Comparison of ENCODE assay signal across 30 cellular contexts in the genomic region with DNA sequence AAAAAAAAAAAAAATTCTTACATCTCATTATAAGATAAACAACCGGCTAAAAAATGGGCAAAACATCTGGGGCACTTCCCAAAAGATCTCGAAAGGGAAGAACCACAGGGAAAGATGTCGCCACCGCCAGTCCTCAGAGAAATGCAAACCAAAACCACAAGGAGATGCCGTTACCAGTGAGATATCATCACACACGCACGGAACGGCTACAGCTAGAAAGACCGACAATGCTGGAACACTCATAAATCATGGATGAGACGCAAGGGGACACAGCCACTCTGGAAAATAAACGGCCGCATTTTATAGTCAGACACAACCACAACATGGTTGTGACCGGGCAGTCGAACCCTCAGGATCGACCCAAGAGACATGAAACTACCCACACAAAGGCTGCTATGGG. TPM values are rescaled to one million over a fixed set of nuclear protein-coding genes. Genes with fewer than 3 reads are reported as not detected.
DNase-seq lines count a peak whose midpoint lies in the region; ATAC-seq and TF ChIP-seq lines count a peak whose summit lies in the region.
"Had no signal": no experiment of that assay in that cellular context is flagged by ENCODE, and none has a peak within 500 bp of the region (broad histone marks: within the 10 kb centered on the region; RNA-seq: fewer than 3 reads in every experiment).

No MANE protein-coding gene starts in this region.

- H3K9ac ChIP-seq in endodermal cell (ENCODE audit: extremely low read depth, low read length, poor library complexity, severe bottlenecking) = no peak overlapping the region

- H3K4me3 Mint-ChIP-seq in activated naive CD4-positive, alpha-beta T cell treated with anti-CD3 and anti-CD28 coated beads, Interleukin-2, amount 10 ng/mL, durations not matched to agents 7 days and 5 days = no peak overlapping the region
- H3K4me3 Mint-ChIP-seq in endodermal cell = no peak overlapping the region
- H3K4me3 Mint-ChIP-seq: activated CD4-positive, alpha-beta T cell treated with anti-CD3 and anti-CD28 coated beads, Interleukin-2, amount 10 ng/mL, durations not matched to agents 7 days and 5 days; activated CD8-positive, alpha-beta memory T cell treated with anti-CD3 and anti-CD28 coated beads, Interleukin-2, amount 10 ng/mL, durations not matched to agents 7 days and 5 days; activated naive CD4-positive, alpha-beta T cell treated with anti-CD3 and anti-CD28 coated beads for 36 hours; activated T-cell treated with anti-CD3 and anti-CD28 coated beads, Interleukin-2, amount 50 U/mL, for 72 hours; effector memory CD8-positive, alpha-beta T cell; GM23338; nephron; stimulated activated naive CD8-positive, alpha-beta T cell treated with anti-CD3 and anti-CD28 coated beads, Interleukin-15, amount 100 ng/mL, for 72 hours; T-cell had no signal

- H3K4me1 ChIP-seq in endodermal cell (ENCODE audit: control insufficient read depth, insufficient read depth, low read length) = no peaks in the 10 kb centered on the region
- H3K4me1 ChIP-seq: esophagus muscularis mucosa, gastrocnemius medialis, tibial artery had no signal

- CTCF ChIA-PET in activated naive CD4-positive, alpha-beta T cell treated with anti-CD3 and anti-CD28 coated beads, Interleukin-2, amount 10 ng/mL, durations not matched to agents 7 days and 5 days (lab: Charles Lee) = no interaction called here

- H3K36me3 ChIP-seq in endodermal cell (ENCODE audit: control insufficient read depth, insufficient read depth, low read length) = peaks cover 79% of the 10 kb centered on the region

- H3K9me3 ChIP-seq in endodermal cell (ENCODE audit: control insufficient read depth, low read length) = no peaks in the 10 kb centered on the region
- H3K9me3 ChIP-seq: esophagus muscularis mucosa, gastrocnemius medialis, mucosa of descending colon, tibial artery had no signal

- no peak overlapping the region for H3K4me3 ChIP-seq in endodermal cell (ENCODE audit: low read length)
- H3K4me3 ChIP-seq: esophagus muscularis mucosa, gastrocnemius medialis, GM23338, mucosa of descending colon, tibial artery had no signal

- WGBS in endodermal cell (ENCODE audit: insufficient coverage in 1 of 2, insufficient read length in 1 of 2), 2 experiments = 96 to 100% methylated on average over 14 to 15 of the region's 15 CpGs

- H3K27me3 ChIP-seq in endodermal cell (ENCODE audit: control insufficient read depth, insufficient read depth, low read length, poor library complexity, severe bottlenecking) = no peaks in the 10 kb centered on the region
- H3K27me3 ChIP-seq: esophagus muscularis mucosa, gastrocnemius medialis, tibial artery had no signal

- no peak overlapping the region for H3K27ac ChIP-seq in endodermal cell (ENCODE audit: low read depth, low read length)
- H3K27ac ChIP-seq: 22Rv1, esophagus muscularis mucosa, gastrocnemius medialis, tibial artery had no signal

- H3K9me3 Mint-ChIP-seq in activated naive CD4-positive, alpha-beta T cell treated with anti-CD3 and anti-CD28 coated beads, Interleukin-2, amount 10 ng/mL, durations not matched to agents 7 days and 5 days = no peaks in the 10 kb centered on the region
- H3K9me3 Mint-ChIP-seq in activated naive CD4-positive, alpha-beta T cell treated with anti-CD3 and anti-CD28 coated beads, Interleukin-2, amount 50 U/mL, for 72 hours = no peaks in the 10 kb centered on the region
- no peaks in the 10 kb centered on the region for H3K9me3 Mint-ChIP-seq in endodermal cell
- H3K9me3 Mint-ChIP-seq: activated CD4-positive, alpha-beta T cell treated with anti-CD3 and anti-CD28 coated beads, Interleukin-2, amount 10 ng/mL, durations not matched to agents 7 days and 5 days; activated naive CD4-positive, alpha-beta T cell treated with anti-CD3 and anti-CD28 coated beads for 36 hours; activated T-cell treated with anti-CD3 and anti-CD28 coated beads, Interleukin-2, amount 50 U/mL, for 72 hours; effector memory CD8-positive, alpha-beta T cell; GM23338; nephron; stimulated activated naive CD8-positive, alpha-beta T cell treated with anti-CD3 and anti-CD28 coated beads, Interleukin-15, amount 100 ng/mL, for 72 hours; T-cell had no signal

- no peak for ATAC-seq in activated naive CD4-positive, alpha-beta T cell treated with anti-CD3 and anti-CD28 coated beads, Interleukin-2, amount 50 U/mL, for 72 hours
- ATAC-seq in HG03442 (IDR thresholded peaks at IDR 0.05; ENCODE audit: unreplicated experiment) = no peak
- ATAC-seq: activated CD8-positive, alpha-beta memory T cell treated with anti-CD3 and anti-CD28 coated beads, Interleukin-2, amount 10 ng/mL, durations not matched to agents 7 days and 5 days; activated T-cell treated with anti-CD3 and anti-CD28 coated beads, Interleukin-2, amount 50 U/mL, for 72 hours; effector memory CD8-positive, alpha-beta T cell; gastrocnemius medialis; GM23338; mucosa of descending colon; Panc1; sciatic nerve; stimulated activated naive CD8-positive, alpha-beta T cell treated with anti-CD3 and anti-CD28 coated beads, Interleukin-15, amount 100 ng/mL, for 72 hours; T-cell had no signal

- no peaks in the 10 kb centered on the region for H3K27me3 Mint-ChIP-seq in activated naive CD4-positive, alpha-beta T cell treated with anti-CD3 and anti-CD28 coated beads, Interleukin-2, amount 10 ng/mL, durations not matched to agents 7 days and 5 days
- no peaks in the 10 kb centered on the region for H3K27me3 Mint-ChIP-seq in endodermal cell (ENCODE audit: insufficient read depth)
- H3K27me3 Mint-ChIP-seq: activated CD4-positive, alpha-beta T cell treated with anti-CD3 and anti-CD28 coated beads, Interleukin-2, amount 10 ng/mL, durations not matched to agents 7 days and 5 days; activated CD8-positive, alpha-beta memory T cell treated with anti-CD3 and anti-CD28 coated beads, Interleukin-2, amount 10 ng/mL, durations not matched to agents 7 days and 5 days; effector memory CD8-positive, alpha-beta T cell; stimulated activated naive CD8-positive, alpha-beta T cell treated with anti-CD3 and anti-CD28 coated beads, Interleukin-15, amount 100 ng/mL, for 72 hours; T-cell had no signal

- no peak for DNase-seq in activated naive CD4-positive, alpha-beta T cell treated with anti-CD3 and anti-CD28 coated beads, Interleukin-2, amount 10 ng/mL, durations not matched to agents 7 days and 5 days
- no peak for DNase-seq in activated naive CD4-positive, alpha-beta T cell treated with anti-CD3 and anti-CD28 coated beads, Interleukin-2, amount 50 U/mL, for 72 hours (ENCODE audit: low spot score in 2 of 2)
- DNase-seq in OCI-M1 (lab: John Stamatoyannopoulos, UW) = peak; percentile 92
- no peak for DNase-seq in endodermal cell
- no peak for DNase-seq in HT-29 (ENCODE audit: low spot score)
- no peak for DNase-seq in NK-92 treated with Interleukin-12 subunit alpha and Interleukin-12 subunit beta, amount 100 ng/mL, for 24 hours (lab: John Stamatoyannopoulos, UW)
- DNase-seq in HUDEP-2 (lab: John Stamatoyannopoulos, UW; ENCODE audit: unreplicated experiment in 76 of 76) = no peak
- DNase-seq: activated CD4-positive, alpha-beta T cell treated with anti-CD3 and anti-CD28 coated beads, Interleukin-2, amount 10 ng/mL, durations not matched to agents 7 days and 5 days; activated CD8-positive, alpha-beta memory T cell treated with anti-CD3 and anti-CD28 coated beads, Interleukin-2, amount 10 ng/mL, durations not matched to agents 7 days and 5 days; activated naive CD4-positive, alpha-beta T cell treated with anti-CD3 and anti-CD28 coated beads for 36 hours; activated T-cell treated with anti-CD3 and anti-CD28 coated beads, Interleukin-2, amount 50 U/mL, for 72 hours; DMS79; effector memory CD8-positive, alpha-beta T cell; gastrocnemius medialis; KG1; mucosa of descending colon; NCI-H1048; NCI-H1930; NCI-H345; SHP77 treated with DMSO at 0.1 percent for 48 hours; stimulated activated naive CD8-positive, alpha-beta T cell treated with anti-CD3 and anti-CD28 coated beads, Interleukin-15, amount 100 ng/mL, for 72 hours; T-cell; tibial artery had no signal

- peaks cover 55% of the 10 kb centered on the region for H3K36me3 Mint-ChIP-seq in activated naive CD4-positive, alpha-beta T cell treated with anti-CD3 and anti-CD28 coated beads, Interleukin-2, amount 10 ng/mL, durations not matched to agents 7 days and 5 days
- H3K36me3 Mint-ChIP-seq in activated naive CD4-positive, alpha-beta T cell treated with anti-CD3 and anti-CD28 coated beads, Interleukin-2, amount 50 U/mL, for 72 hours = peaks cover 0 to 35% of the 10 kb centered on the region in 2 donors
- peaks cover 63% of the 10 kb centered on the region for H3K36me3 Mint-ChIP-seq in endodermal cell (ENCODE audit: low read depth)

- no peaks in the 10 kb centered on the region for H3K4me1 Mint-ChIP-seq in activated naive CD4-positive, alpha-beta T cell treated with anti-CD3 and anti-CD28 coated beads, Interleukin-2, amount 10 ng/mL, durations not matched to agents 7 days and 5 days
- no peaks in the 10 kb centered on the region for H3K4me1 Mint-ChIP-seq in endodermal cell
- H3K4me1 Mint-ChIP-seq: activated CD8-positive, alpha-beta memory T cell treated with anti-CD3 and anti-CD28 coated beads, Interleukin-2, amount 10 ng/mL, durations not matched to agents 7 days and 5 days; GM23338; nephron; stimulated activated naive CD8-positive, alpha-beta T cell treated with anti-CD3 and anti-CD28 coated beads, Interleukin-15, amount 100 ng/mL, for 72 hours; T-cell had no signal

- TF ChIP-seq CTCF in endodermal cell (conservative IDR thresholded peaks at IDR 0.05) = no peak

- peak overlapping the region; percentile 16 for H3K27ac Mint-ChIP-seq in activated naive CD4-positive, alpha-beta T cell treated with anti-CD3 and anti-CD28 coated beads, Interleukin-2, amount 10 ng/mL, durations not matched to agents 7 days and 5 days
- no peak overlapping the region for H3K27ac Mint-ChIP-seq in activated naive CD4-positive, alpha-beta T cell treated with anti-CD3 and anti-CD28 coated beads, Interleukin-2, amount 50 U/mL, for 72 hours
- H3K27ac Mint-ChIP-seq in endodermal cell = peak overlapping the region; percentile 62
- H3K27ac Mint-ChIP-seq: activated CD4-positive, alpha-beta T cell treated with anti-CD3 and anti-CD28 coated beads, Interleukin-2, amount 10 ng/mL, durations not matched to agents 7 days and 5 days; activated CD8-positive, alpha-beta memory T cell treated with anti-CD3 and anti-CD28 coated beads, Interleukin-2, amount 10 ng/mL, durations not matched to agents 7 days and 5 days; activated naive CD4-positive, alpha-beta T cell treated with anti-CD3 and anti-CD28 coated beads for 36 hours; activated T-cell treated with anti-CD3 and anti-CD28 coated beads, Interleukin-2, amount 50 U/mL, for 72 hours; GM23338; nephron; stimulated activated naive CD8-positive, alpha-beta T cell treated with anti-CD3 and anti-CD28 coated beads, Interleukin-15, amount 100 ng/mL, for 72 hours; T-cell had no signal

RNA-seq across cellular contexts. Expression of gene WDR45B, which starts 24.5 kb away (rescaled TPM):
- 10 to 100 TPM; 33.9 to 89.9 TPM for total RNA-seq in activated naive CD4-positive, alpha-beta T cell treated with anti-CD3 and anti-CD28 coated beads, Interleukin-2, amount 50 U/mL, for 72 hours
- 10 to 100 TPM; 75.3 to 79.1 TPM for total RNA-seq in endodermal cell
- 79.0 TPM for polyA plus RNA-seq in endodermal cell (2013, experiment 1 of 2)
- polyA plus RNA-seq in endodermal cell (2013, experiment 2 of 2) = 79.4 TPM
- 89.3 and 101 TPM in 2 replicates for total RNA-seq in HT-29 (2014; rRNA removed; shearing (Covaris generic))

Comparison
In these comparisons a context has a peak if more than half of its experiments do, and no peak if none do; other contexts are left out.
1. H3K27ac Mint-ChIP-seq: peak in activated naive CD4-positive, alpha-beta T cell treated with anti-CD3 and anti-CD28 coated beads, Interleukin-2, amount 10 ng/mL, durations not matched to agents 7 days and 5 days (single experiment) and endodermal cell (single experiment); none in activated naive CD4-positive, alpha-beta T cell treated with anti-CD3 and anti-CD28 coated beads, Interleukin-2, amount 50 U/mL, for 72 hours (0 of 2).